In the genomic region with DNA sequence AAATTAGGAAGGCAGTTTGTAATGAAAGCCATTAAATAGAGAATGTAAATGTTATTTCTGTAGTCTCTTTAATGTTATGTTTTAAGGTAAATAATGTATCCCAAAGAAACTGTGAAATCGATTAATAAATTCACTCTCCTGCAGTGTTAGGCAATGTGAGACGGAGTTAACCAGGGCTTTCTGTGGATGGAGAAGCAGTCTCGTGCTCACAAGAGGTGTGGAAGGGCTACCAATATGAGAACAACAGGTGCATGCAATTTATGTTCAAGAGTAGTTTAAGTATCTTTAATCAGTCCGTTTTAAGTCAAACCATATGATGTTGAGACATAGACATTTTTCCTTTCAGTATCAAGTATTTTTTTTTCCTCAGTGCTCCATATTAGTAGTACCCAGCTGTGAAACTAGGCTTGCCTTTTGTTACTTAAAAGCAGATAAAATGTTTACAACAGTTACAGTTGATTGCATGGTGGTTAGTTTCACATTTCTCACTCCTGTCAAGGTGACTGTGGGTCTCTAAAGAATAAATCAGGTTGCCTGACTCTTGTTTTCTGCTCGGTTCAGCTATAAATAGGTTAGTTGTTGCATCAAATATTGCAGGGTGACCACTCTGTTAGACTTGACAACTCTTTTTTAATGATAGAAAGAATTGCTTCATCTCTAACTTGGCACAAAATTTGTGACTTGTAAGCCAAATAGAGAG, we compare ENCODE assay signal across 1 cellular context.
TF ChIP-seq lines count a peak whose summit lies in the region.

No MANE protein-coding gene starts in this region.

TF ChIP-seq in HepG2, 621 proteins besides CTCF, POLR2A, EP300 and RAD21 (continued from another document):
- TF ChIP-seq, protein P1, sequence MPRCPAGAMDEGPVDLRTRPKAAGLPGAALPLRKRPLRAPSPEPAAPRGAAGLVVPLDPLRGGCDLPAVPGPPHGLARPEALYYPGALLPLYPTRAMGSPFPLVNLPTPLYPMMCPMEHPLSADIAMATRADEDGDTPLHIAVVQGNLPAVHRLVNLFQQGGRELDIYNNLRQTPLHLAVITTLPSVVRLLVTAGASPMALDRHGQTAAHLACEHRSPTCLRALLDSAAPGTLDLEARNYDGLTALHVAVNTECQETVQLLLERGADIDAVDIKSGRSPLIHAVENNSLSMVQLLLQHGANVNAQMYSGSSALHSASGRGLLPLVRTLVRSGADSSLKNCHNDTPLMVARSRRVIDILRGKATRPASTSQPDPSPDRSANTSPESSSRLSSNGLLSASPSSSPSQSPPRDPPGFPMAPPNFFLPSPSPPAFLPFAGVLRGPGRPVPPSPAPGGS (CRISPR knock-in tag; IDR thresholded peaks at IDR 0.05) = no peak
- no peak for TF ChIP-seq PRMT3 (CRISPR knock-in tag; IDR thresholded peaks at IDR 0.05; ENCODE audit: borderline replicate concordance, low read depth)
- TF ChIP-seq, protein P2, sequence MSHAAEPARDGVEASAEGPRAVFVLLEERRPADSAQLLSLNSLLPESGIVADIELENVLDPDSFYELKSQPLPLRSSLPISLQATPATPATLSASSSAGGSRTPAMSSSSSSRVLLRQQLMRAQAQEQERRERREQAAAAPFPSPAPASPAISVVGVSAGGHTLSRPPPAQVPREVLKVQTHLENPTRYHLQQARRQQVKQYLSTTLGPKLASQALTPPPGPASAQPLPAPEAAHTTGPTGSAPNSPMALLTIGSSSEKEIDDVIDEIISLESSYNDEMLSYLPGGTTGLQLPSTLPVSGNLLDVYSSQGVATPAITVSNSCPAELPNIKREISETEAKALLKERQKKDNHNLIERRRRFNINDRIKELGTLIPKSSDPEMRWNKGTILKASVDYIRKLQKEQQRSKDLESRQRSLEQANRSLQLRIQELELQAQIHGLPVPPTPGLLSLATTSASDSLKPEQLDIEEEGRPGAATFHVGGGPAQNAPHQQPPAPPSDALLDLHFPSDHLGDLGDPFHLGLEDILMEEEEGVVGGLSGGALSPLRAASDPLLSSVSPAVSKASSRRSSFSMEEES (CRISPR knock-in tag; IDR thresholded peaks at IDR 0.05) = no peak
- TF ChIP-seq, protein P3, sequence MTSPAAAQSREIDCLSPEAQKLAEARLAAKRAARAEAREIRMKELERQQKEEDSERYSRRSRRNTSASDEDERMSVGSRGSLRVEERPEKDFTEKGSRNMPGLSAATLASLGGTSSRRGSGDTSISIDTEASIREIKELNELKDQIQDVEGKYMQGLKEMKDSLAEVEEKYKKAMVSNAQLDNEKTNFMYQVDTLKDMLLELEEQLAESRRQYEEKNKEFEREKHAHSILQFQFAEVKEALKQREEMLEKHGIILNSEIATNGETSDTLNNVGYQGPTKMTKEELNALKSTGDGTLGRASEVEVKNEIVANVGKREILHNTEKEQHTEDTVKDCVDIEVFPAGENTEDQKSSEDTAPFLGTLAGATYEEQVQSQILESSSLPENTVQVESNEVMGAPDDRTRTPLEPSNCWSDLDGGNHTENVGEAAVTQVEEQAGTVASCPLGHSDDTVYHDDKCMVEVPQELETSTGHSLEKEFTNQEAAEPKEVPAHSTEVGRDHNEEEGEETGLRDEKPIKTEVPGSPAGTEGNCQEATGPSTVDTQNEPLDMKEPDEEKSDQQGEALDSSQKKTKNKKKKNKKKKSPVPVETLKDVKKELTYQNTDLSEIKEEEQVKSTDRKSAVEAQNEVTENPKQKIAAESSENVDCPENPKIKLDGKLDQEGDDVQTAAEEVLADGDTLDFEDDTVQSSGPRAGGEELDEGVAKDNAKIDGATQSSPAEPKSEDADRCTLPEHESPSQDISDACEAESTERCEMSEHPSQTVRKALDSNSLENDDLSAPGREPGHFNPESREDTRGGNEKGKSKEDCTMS (CRISPR knock-in tag; conservative IDR thresholded peaks at IDR 0.05) = no peak
- no peak for TF ChIP-seq CBX5 (CRISPR knock-in tag; IDR thresholded peaks at IDR 0.05; ENCODE audit: borderline replicate concordance)
- no peak for TF ChIP-seq AGO2 (optimal IDR thresholded peaks at IDR 0.05; ENCODE audit: low read depth, low read length)
- TF ChIP-seq, protein P4, sequence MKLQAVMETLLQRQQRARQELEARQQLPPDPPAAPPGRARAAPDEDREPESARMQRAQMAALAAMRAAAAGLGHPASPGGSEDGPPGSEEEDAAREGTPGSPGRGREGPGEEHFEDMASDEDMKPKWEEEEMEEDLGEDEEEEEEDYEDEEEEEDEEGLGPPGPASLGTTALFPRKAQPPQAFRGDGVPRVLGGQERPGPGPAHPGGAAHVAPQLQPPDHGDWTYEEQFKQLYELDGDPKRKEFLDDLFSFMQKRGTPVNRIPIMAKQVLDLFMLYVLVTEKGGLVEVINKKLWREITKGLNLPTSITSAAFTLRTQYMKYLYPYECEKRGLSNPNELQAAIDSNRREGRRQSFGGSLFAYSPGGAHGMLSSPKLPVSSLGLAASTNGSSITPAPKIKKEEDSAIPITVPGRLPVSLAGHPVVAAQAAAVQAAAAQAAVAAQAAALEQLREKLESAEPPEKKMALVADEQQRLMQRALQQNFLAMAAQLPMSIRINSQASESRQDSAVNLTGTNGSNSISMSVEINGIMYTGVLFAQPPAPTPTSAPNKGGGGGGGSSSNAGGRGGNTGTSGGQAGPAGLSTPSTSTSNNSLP (IDR thresholded peaks at IDR 0.05; ENCODE audit: low read depth, low read length) = no peak
- TF ChIP-seq ZZZ3 (CRISPR knock-in tag; IDR thresholded peaks at IDR 0.05; ENCODE audit: borderline replicate concordance) = no peak
- TF ChIP-seq ZNF3 (CRISPR knock-in tag; IDR thresholded peaks at IDR 0.05) = no peak
- no peak for TF ChIP-seq HNRNPK (IDR thresholded peaks at IDR 0.05; ENCODE audit: low read depth, low read length, poor library complexity, severe bottlenecking)
- no peak for TF ChIP-seq ZNF451 (CRISPR knock-in tag; IDR thresholded peaks at IDR 0.05)
- no peak for TF ChIP-seq ZNF546 (CRISPR knock-in tag; conservative IDR thresholded peaks at IDR 0.05)
- no peak for TF ChIP-seq JDP2 (CRISPR knock-in tag; IDR thresholded peaks at IDR 0.05; ENCODE audit: borderline replicate concordance)
- no peak for TF ChIP-seq MTA3 (CRISPR knock-in tag; IDR thresholded peaks at IDR 0.05)
